In genomic region chr11:61090982-61091372, GRCh38 we compare ENCODE assay signal across 18 cellular contexts. TPM values are rescaled to one million over a fixed set of nuclear protein-coding genes. Genes with fewer than 3 reads are reported as not detected.
DNase-seq lines count a peak whose midpoint lies in the region; ATAC-seq and TF ChIP-seq lines count a peak whose summit lies in the region.
"Had no signal": no experiment of that assay in that cellular context is flagged by ENCODE, and none has a peak within 500 bp of the region (broad histone marks: within the 10 kb centered on the region; RNA-seq: fewer than 3 reads in every experiment).

No MANE protein-coding gene starts in this region.

- no peak overlapping the region for H4K91ac ChIP-seq in neuronal stem cell (ENCODE audit: low read depth, low read length, poor library complexity)

- H3K9me3 ChIP-seq in neuronal stem cell (replicated peaks in 1 of 2; ENCODE audit: control insufficient read depth in 2 of 2, insufficient read depth in 1 of 2, low read depth in 1 of 2, low read length in 2 of 2) (peaks cover 0 to 4% of the 10 kb centered on the region in 2 donors), left ventricle myocardium inferior (replicated peaks) (no peaks in the 10 kb centered on the region)

- no peaks in the 10 kb centered on the region for H3K27me3 ChIP-seq in GM23338 (ENCODE audit: insufficient read depth)
- H3K27me3 ChIP-seq in neuronal stem cell (ENCODE audit: control insufficient read depth in 3 of 3, insufficient read depth in 3 of 3, low read depth in 1 of 3, low read length in 3 of 3) = no peaks in the 10 kb centered on the region
- H3K27me3 ChIP-seq in left ventricle myocardium inferior (ENCODE audit: low read depth) = peaks cover 2% of the 10 kb centered on the region

- H3K36me3 Mint-ChIP-seq in activated CD4-positive, alpha-beta T cell treated with anti-CD3 and anti-CD28 coated beads, Interleukin-2, amount 10 ng/mL, durations not matched to agents 7 days and 5 days (ENCODE audit: low read depth) = peaks cover 4% of the 10 kb centered on the region
- H3K36me3 Mint-ChIP-seq in GM23338 (ENCODE audit: low read depth) = peaks cover 4% of the 10 kb centered on the region; the same call in 1 of the 3 replicates
- peaks cover 2% of the 10 kb centered on the region for H3K36me3 Mint-ChIP-seq in activated naive CD8-positive, alpha-beta T cell
- H3K36me3 Mint-ChIP-seq: brain had no signal

- peaks cover 71% of the 10 kb centered on the region for H3K4me1 Mint-ChIP-seq in activated CD4-positive, alpha-beta T cell treated with anti-CD3 and anti-CD28 coated beads, Interleukin-2, amount 10 ng/mL, durations not matched to agents 7 days and 5 days
- peaks cover 11% of the 10 kb centered on the region for H3K4me1 Mint-ChIP-seq in GM23338
- H3K4me1 Mint-ChIP-seq in activated naive CD8-positive, alpha-beta T cell (ENCODE audit: low read depth) = peaks cover 61% of the 10 kb centered on the region
- H3K4me1 Mint-ChIP-seq: brain, nephron had no signal

- WGBS in neuronal stem cell (ENCODE audit: extremely low coverage in 2 of 2, insufficient read length in 2 of 2, insufficient replicate concordance in 1 of 2), 2 donors = no CpG with 5 or more reads among the region's 9 CpGs

- H3K9me2 ChIP-seq in GM23338 (ENCODE audit: insufficient read depth) = no peaks in the 10 kb centered on the region

- H3K27me3 Mint-ChIP-seq in activated CD4-positive, alpha-beta T cell treated with anti-CD3 and anti-CD28 coated beads, Interleukin-2, amount 10 ng/mL, durations not matched to agents 7 days and 5 days = no peaks in the 10 kb centered on the region
- peaks cover 5% of the 10 kb centered on the region for H3K27me3 Mint-ChIP-seq in GM23338 (ENCODE audit: insufficient read depth, low read depth, poor library complexity)
- no peaks in the 10 kb centered on the region for H3K27me3 Mint-ChIP-seq in activated naive CD8-positive, alpha-beta T cell
- H3K27me3 Mint-ChIP-seq: brain had no signal

- H3K27ac Mint-ChIP-seq in activated CD4-positive, alpha-beta T cell treated with anti-CD3 and anti-CD28 coated beads, Interleukin-2, amount 10 ng/mL, durations not matched to agents 7 days and 5 days = peak overlapping the region; percentile 89
- H3K27ac Mint-ChIP-seq in GM23338 = no peak overlapping the region
- peak overlapping the region; percentile 96 for H3K27ac Mint-ChIP-seq in activated naive CD8-positive, alpha-beta T cell
- H3K27ac Mint-ChIP-seq: nephron had no signal

- H4K8ac ChIP-seq in neuronal stem cell (ENCODE audit: low read depth, low read length) = no peak overlapping the region

- no peaks in the 10 kb centered on the region for H3F3A ChIP-seq in GM23338 (replicated peaks; ENCODE audit: low read depth)

- H4K20me1 ChIP-seq in GM23338 (replicated peaks; ENCODE audit: insufficient read depth) = no peaks in the 10 kb centered on the region

- no peaks in the 10 kb centered on the region; the same call in 1 of the 2 replicates for H3K4me1 ChIP-seq in GM23338 (ENCODE audit: insufficient read depth)
- peaks cover 0 to 3% of the 10 kb centered on the region in 2 donors for H3K4me1 ChIP-seq in neuronal stem cell (ENCODE audit: control insufficient read depth in 2 of 2, insufficient read depth in 1 of 2, low read depth in 1 of 2, low read length in 2 of 2)
- no peaks in the 10 kb centered on the region for H3K4me1 ChIP-seq in left ventricle myocardium inferior

- peak overlapping the region; percentile 68 for H2AK5ac ChIP-seq in neuronal stem cell (ENCODE audit: low read depth, low read length)

- intact Hi-C loops in left ventricle myocardium inferior (cut with micrococcal nuclease) = no loop called here

- CTCF ChIA-PET in activated CD4-positive, alpha-beta T cell treated with anti-CD3 and anti-CD28 coated beads, Interleukin-2, amount 10 ng/mL, durations not matched to agents 7 days and 5 days (lab: Charles Lee) = interaction anchor here (0.9 to 2.6 kb wide), 6 partner anchors 11 to 63 kb away, joined by 3 to 10 read pairs (median 4); partner anchors contain the start of gene CD5

- H3K4ac ChIP-seq in neuronal stem cell (ENCODE audit: low read length) = no peak overlapping the region

- H3K9ac ChIP-seq in neuronal stem cell (ENCODE audit: low read depth, low read length, poor library complexity) = no peak overlapping the region

- H2BK15ac ChIP-seq in neuronal stem cell (ENCODE audit: low read length) = no peak overlapping the region

- peak overlapping the region; percentile 72 for H3K18ac ChIP-seq in neuronal stem cell (ENCODE audit: low read length)

- no peak for TF ChIP-seq CTCF in GM23338 (conservative IDR thresholded peaks at IDR 0.05; ENCODE audit: low read depth in 2 of 2)
- no peak for TF ChIP-seq CTCF in left ventricle myocardium inferior (IDR thresholded peaks at IDR 0.05; ENCODE audit: borderline replicate concordance)

- no peaks in the 10 kb centered on the region for H3K9me3 Mint-ChIP-seq in activated CD4-positive, alpha-beta T cell treated with anti-CD3 and anti-CD28 coated beads, Interleukin-2, amount 10 ng/mL, durations not matched to agents 7 days and 5 days
- peaks cover 28% of the 10 kb centered on the region for H3K9me3 Mint-ChIP-seq in GM23338
- no peaks in the 10 kb centered on the region for H3K9me3 Mint-ChIP-seq in activated naive CD8-positive, alpha-beta T cell (ENCODE audit: low read depth)

- H3K4me3 ChIP-seq in GM23338 = no peak overlapping the region
- H3K4me3 ChIP-seq in neuronal stem cell (ENCODE audit: low read length in 2 of 2) = no peak overlapping the region
- H3K4me3 ChIP-seq in left ventricle myocardium inferior = no peak overlapping the region

- no peak overlapping the region for H3K27ac ChIP-seq in GM23338 (ENCODE audit: low read depth)
- no peak overlapping the region for H3K27ac ChIP-seq in neuronal stem cell (replicated peaks; ENCODE audit: low read length)
- H3K27ac ChIP-seq in left ventricle myocardium inferior (replicated peaks) = no peak overlapping the region

- peak overlapping the region; percentile 50 for H3K14ac ChIP-seq in neuronal stem cell (ENCODE audit: low read length)

- H2AFZ ChIP-seq in GM23338 = peak overlapping the region; percentile 47; the same call in 1 of the 2 replicates
- H2AFZ ChIP-seq in neuronal stem cell (ENCODE audit: low read length) = no peak overlapping the region

- peak overlapping the region; percentile 73 for H3K4me3 Mint-ChIP-seq in activated CD4-positive, alpha-beta T cell treated with anti-CD3 and anti-CD28 coated beads, Interleukin-2, amount 10 ng/mL, durations not matched to agents 7 days and 5 days
- H3K4me3 Mint-ChIP-seq in GM23338 = no peak overlapping the region
- peak overlapping the region; percentile 88 for H3K4me3 Mint-ChIP-seq in activated naive CD8-positive, alpha-beta T cell
- H3K4me3 Mint-ChIP-seq: brain, nephron had no signal

- no peaks in the 10 kb centered on the region for H3K36me3 ChIP-seq in GM23338 (ENCODE audit: insufficient read depth)
- H3K36me3 ChIP-seq in neuronal stem cell (replicated peaks in 1 of 2; ENCODE audit: control insufficient read depth in 2 of 2, insufficient read depth in 2 of 2, low read length in 2 of 2) = no peaks in the 10 kb centered on the region
- no peaks in the 10 kb centered on the region for H3K36me3 ChIP-seq in left ventricle myocardium inferior

- H2BK5ac ChIP-seq in neuronal stem cell (ENCODE audit: low read length) = no peak overlapping the region

- H3K23ac ChIP-seq in neuronal stem cell (ENCODE audit: low read depth, low read length, poor library complexity) = no peak overlapping the region

- H2BK120ac ChIP-seq in neuronal stem cell (ENCODE audit: low read depth, low read length) = no peak overlapping the region

- H3K79me2 ChIP-seq in GM23338 (replicated peaks; ENCODE audit: insufficient read depth) = no peaks in the 10 kb centered on the region

- H3K4me2 ChIP-seq in GM23338 (no peak overlapping the region), neuronal stem cell (ENCODE audit: insufficient read depth, low read length, poor library complexity, severe bottlenecking) (no peak overlapping the region)

- no peak for ATAC-seq in GM23338
- no peak for ATAC-seq in GM21576 (IDR thresholded peaks at IDR 0.05; ENCODE audit: unreplicated experiment)
- ATAC-seq: esophagus mucosa, Right ventricle myocardium inferior had no signal

- H3K79me1 ChIP-seq in neuronal stem cell (ENCODE audit: low read depth, low read length) = no peaks in the 10 kb centered on the region

- H2BK12ac ChIP-seq in neuronal stem cell (ENCODE audit: low read length) = no peak overlapping the region

- no peak for DNase-seq in activated CD4-positive, alpha-beta T cell treated with anti-CD3 and anti-CD28 coated beads, Interleukin-2, amount 10 ng/mL, durations not matched to agents 7 days and 5 days
- DNase-seq in activated CD4-positive, alpha-beta T cell treated with anti-CD3 and anti-CD28 coated beads for 4 hours = no peak
- no peak for DNase-seq in GM23338 (ENCODE audit: low spot score)
- DNase-seq in neuronal stem cell (ENCODE audit: low spot score) = no peak
- no peak for DNase-seq in activated effector memory CD4-positive, alpha-beta T cell treated with anti-CD3 and anti-CD28 coated beads, Interleukin-2, amount 50 U/mL, for 16 hours
- no peak for DNase-seq in left ventricle myocardium inferior
- DNase-seq: COR-L47, HCEC 1CT, NCI-H1417 treated with DMSO at 0.1 percent for 48 hours had no signal

- POLR2A ChIA-PET in activated CD4-positive, alpha-beta T cell treated with anti-CD3 and anti-CD28 coated beads, Interleukin-2, amount 10 ng/mL, durations not matched to agents 7 days and 5 days (lab: Charles Lee) = interaction anchor here (1.1 kb wide), 1 partner anchor 63 kb away, joined by 3 read pairs; no protein-coding TSS in a partner anchor

RNA-seq across cellular contexts. Expression of gene CD5, which starts 11.3 kb away (rescaled TPM):
- total RNA-seq in activated CD4-positive, alpha-beta T cell treated with anti-CD3 and anti-CD28 coated beads, Interleukin-2, amount 10 ng/mL, durations not matched to agents 7 days and 5 days = 100 to 1,000 TPM; 379 to 405 TPM
- total RNA-seq in GM23338 (2014; rRNA removed; shearing (Covaris generic)) = not detected in 2 replicates
- not detected in 2 replicates for polyA plus RNA-seq in GM23338 (2016; fragmentation: Nextera tagmentation; extraction: Ambion mirVana)
- polyA plus RNA-seq in neuronal stem cell (2013, experiment 1 of 2) = not detected
- not detected for polyA plus RNA-seq in neuronal stem cell (2013, experiment 2 of 2)
- total RNA-seq in left ventricle myocardium inferior = 0.30 TPM
- total RNA-seq: dermis microvascular lymphatic vessel endothelial cell, G401, LHCN-M2, Right ventricle myocardium inferior had no signal

Comparison
In these comparisons a context has a peak if more than half of its experiments do, and no peak if none do; other contexts are left out.
1. RNA of gene CD5, which starts 11.3 kb away (total RNA-seq): 379 to 405 TPM in activated CD4-positive, alpha-beta T cell treated with anti-CD3 and anti-CD28 coated beads, Interleukin-2, amount 10 ng/mL, durations not matched to agents 7 days and 5 days; 0.30 TPM in left ventricle myocardium inferior (single experiment) and not detected in GM23338; every median in the first group is over 100 times any median in the second.